Comparison of ENCODE assay signal across 9 cellular contexts in the genomic region with DNA sequence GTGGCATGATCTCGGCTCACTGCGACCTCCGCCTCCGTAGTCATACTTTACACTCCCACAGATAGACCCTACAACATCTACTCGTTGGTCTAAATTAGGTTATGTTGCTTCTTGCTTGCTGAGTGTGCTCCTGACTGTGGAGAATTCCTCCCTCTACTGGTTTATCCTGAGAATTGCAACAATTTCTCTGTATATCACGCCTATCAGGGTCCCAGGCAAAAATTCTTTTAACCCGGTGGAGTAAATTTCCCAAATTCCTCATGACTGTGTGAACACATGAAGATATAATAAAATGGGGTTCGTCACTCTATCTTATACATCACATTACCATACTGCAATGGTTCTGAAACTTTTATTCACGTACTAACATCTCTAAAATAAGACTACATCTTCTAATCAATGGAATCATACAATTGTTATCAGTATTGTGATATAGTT.
DNase-seq lines count a peak whose midpoint lies in the region; ATAC-seq, FAIRE-seq and TF ChIP-seq lines count a peak whose summit lies in the region.
"Had no signal": no experiment of that assay in that cellular context is flagged by ENCODE, and none has a peak within 500 bp of the region (broad histone marks: within the 10 kb centered on the region; RNA-seq: fewer than 3 reads in every experiment).

No MANE protein-coding gene starts in this region.

- intact Hi-C loops in CD4-positive, alpha-beta memory T cell (cut with micrococcal nuclease) = loop anchor here (1.0 kb wide), 1 partner anchor 205 kb away; the partner anchor contains the start of gene TACR1
- intact Hi-C loops in kidney (cut with DNase I) = no loop called here
- intact Hi-C loops in tibial artery (cut with DNase I; ENCODE audit: low total_unique reads) = loop anchor here (5.0 kb wide), 1 partner anchor 487 kb away; no protein-coding TSS in a partner anchor
- intact Hi-C loops in activated CD4-positive, alpha-beta memory T cell treated with anti-CD3 and anti-CD28 coated beads for 36 hours (cut with micrococcal nuclease) = loop anchor here (1.0 to 10.0 kb wide), 4 partner anchors 9 to 709 kb away; no protein-coding TSS in a partner anchor

- peaks cover 6% of the 10 kb centered on the region for H3K27me3 ChIP-seq in CD4-positive, alpha-beta memory T cell (ENCODE audit: insufficient read depth, low read length)
- H3K27me3 ChIP-seq in tibial artery = peaks cover 0 to 8% of the 10 kb centered on the region in 2 donors

- no peak overlapping the region for H3K4me3 Mint-ChIP-seq in CD4-positive, alpha-beta memory T cell
- no peak overlapping the region for H3K4me3 Mint-ChIP-seq in brain
- H3K4me3 Mint-ChIP-seq in activated CD4-positive, alpha-beta memory T cell treated with anti-CD3 and anti-CD28 coated beads for 36 hours = no peak overlapping the region
- H3K4me3 Mint-ChIP-seq: T-helper 1 cell treated with Interleukin-12 subunit alpha and Interleukin-12 subunit beta and Interleukin-4 antibody, amounts not matched to agents 30 μg/mL and 1 μg/mL, for 36 hours had no signal

- H3K36me3 Mint-ChIP-seq in CD4-positive, alpha-beta memory T cell = no peaks in the 10 kb centered on the region
- H3K36me3 Mint-ChIP-seq in brain = no peaks in the 10 kb centered on the region
- no peaks in the 10 kb centered on the region for H3K36me3 Mint-ChIP-seq in activated CD4-positive, alpha-beta memory T cell treated with anti-CD3 and anti-CD28 coated beads for 36 hours

- ATAC-seq in GM18868 (IDR thresholded peaks at IDR 0.05; ENCODE audit: unreplicated experiment) (peak; percentile 65), HG03354 (IDR thresholded peaks at IDR 0.05; ENCODE audit: poor library complexity, severe bottlenecking, unreplicated experiment) (peak; percentile 92)

- peak in 4 of 5 donors; percentile 31 to 37 (median 35) for DNase-seq in CD4-positive, alpha-beta memory T cell
- DNase-seq in NCI-H69 (lab: John Stamatoyannopoulos, UW) (peak; percentile 44), kidney (no peak), tibial artery (no peak)
- no peak for DNase-seq in activated CD4-positive, alpha-beta memory T cell treated with anti-CD3 and anti-CD28 coated beads for 36 hours

- no peaks in the 10 kb centered on the region for H3K9me3 ChIP-seq in CD4-positive, alpha-beta memory T cell (ENCODE audit: control insufficient read depth in 1 of 2, low read length in 2 of 2)
- no peaks in the 10 kb centered on the region for H3K9me3 ChIP-seq in kidney (ENCODE audit: control insufficient read depth in 1 of 2, low read length in 2 of 2)
- H3K9me3 ChIP-seq in tibial artery = no peaks in the 10 kb centered on the region

- no peak overlapping the region for H3K4me3 ChIP-seq in CD4-positive, alpha-beta memory T cell (ENCODE audit: low read length in 2 of 2)
- H3K4me3 ChIP-seq in kidney (ENCODE audit: low read length in 2 of 2) (no peak overlapping the region), tibial artery (no peak overlapping the region)

- no peak overlapping the region for H3K27ac Mint-ChIP-seq in CD4-positive, alpha-beta memory T cell
- no peak overlapping the region for H3K27ac Mint-ChIP-seq in brain
- no peak overlapping the region for H3K27ac Mint-ChIP-seq in activated CD4-positive, alpha-beta memory T cell treated with anti-CD3 and anti-CD28 coated beads for 36 hours
- H3K27ac Mint-ChIP-seq: T-helper 1 cell treated with Interleukin-12 subunit alpha and Interleukin-12 subunit beta and Interleukin-4 antibody, amounts not matched to agents 30 μg/mL and 1 μg/mL, for 36 hours had no signal

- CTCF ChIA-PET in CD4-positive, alpha-beta memory T cell (lab: Charles Lee; ENCODE audit: partially characterized antibody) = interaction anchor here (1.2 to 5.6 kb wide), 2 partner anchors 484 to 713 kb away, joined by 3 to 52 read pairs; no protein-coding TSS in a partner anchor
- CTCF ChIA-PET in activated CD4-positive, alpha-beta memory T cell treated with anti-CD3 and anti-CD28 coated beads for 36 hours (lab: Charles Lee) = interaction anchor here (0.8 to 1.8 kb wide), 3 partner anchors 326 to 485 kb away, joined by 3 to 12 read pairs (median 9); no protein-coding TSS in a partner anchor

- H3K9me3 Mint-ChIP-seq in CD4-positive, alpha-beta memory T cell = no peaks in the 10 kb centered on the region
- H3K9me3 Mint-ChIP-seq in brain = peaks cover 0 to 6% (median 0%) of the 10 kb centered on the region in 5 experiments
- no peaks in the 10 kb centered on the region for H3K9me3 Mint-ChIP-seq in activated CD4-positive, alpha-beta memory T cell treated with anti-CD3 and anti-CD28 coated beads for 36 hours
- H3K9me3 Mint-ChIP-seq: T-helper 1 cell treated with Interleukin-12 subunit alpha and Interleukin-12 subunit beta and Interleukin-4 antibody, amounts not matched to agents 30 μg/mL and 1 μg/mL, for 36 hours had no signal

- POLR2A ChIA-PET in CD4-positive, alpha-beta memory T cell (lab: Charles Lee; ENCODE audit: partially characterized antibody) = no interaction called here
- POLR2A ChIA-PET in activated CD4-positive, alpha-beta memory T cell treated with anti-CD3 and anti-CD28 coated beads for 36 hours (lab: Charles Lee) = no interaction called here

- peaks cover 19 to 20% of the 10 kb centered on the region in 2 donors for H3K27me3 Mint-ChIP-seq in CD4-positive, alpha-beta memory T cell
- H3K27me3 Mint-ChIP-seq in brain = peaks cover 9% of the 10 kb centered on the region
- H3K27me3 Mint-ChIP-seq in activated CD4-positive, alpha-beta memory T cell treated with anti-CD3 and anti-CD28 coated beads for 36 hours = peaks cover 12% of the 10 kb centered on the region

- H3K4me1 Mint-ChIP-seq in CD4-positive, alpha-beta memory T cell = no peaks in the 10 kb centered on the region
- H3K4me1 Mint-ChIP-seq in brain = peaks cover 20% of the 10 kb centered on the region
- no peaks in the 10 kb centered on the region for H3K4me1 Mint-ChIP-seq in activated CD4-positive, alpha-beta memory T cell treated with anti-CD3 and anti-CD28 coated beads for 36 hours (ENCODE audit: low read depth)

- no peaks in the 10 kb centered on the region for H3K4me1 ChIP-seq in CD4-positive, alpha-beta memory T cell (ENCODE audit: insufficient read depth, low read length)
- H3K4me1 ChIP-seq in kidney (ENCODE audit: control insufficient read depth in 1 of 2, insufficient read depth in 1 of 2, low read depth in 1 of 2, low read length in 2 of 2) (no peaks in the 10 kb centered on the region), tibial artery (no peaks in the 10 kb centered on the region)

- TF ChIP-seq CTCF in brain (conservative IDR thresholded peaks at IDR 0.05) (peak; percentile 78 to 85), kidney (IDR thresholded peaks at IDR 0.05; ENCODE audit: borderline replicate concordance, extremely low read depth, insufficient read depth) (peak; percentile 71), tibial artery (IDR thresholded peaks at IDR 0.05) (peak; percentile 59 to 70)

- peak; percentile 32 for FAIRE-seq in kidney (lab: Jason Lieb, UNC)

- no peaks in the 10 kb centered on the region for H3K36me3 ChIP-seq in CD4-positive, alpha-beta memory T cell (ENCODE audit: insufficient read depth, low read length)
- no peaks in the 10 kb centered on the region for H3K36me3 ChIP-seq in kidney (ENCODE audit: control insufficient read depth in 1 of 2, insufficient read depth in 2 of 2, low read length in 2 of 2)
- H3K36me3 ChIP-seq in tibial artery = no peaks in the 10 kb centered on the region

- no peak overlapping the region for H3K9ac ChIP-seq in kidney (ENCODE audit: low read length in 2 of 2)

- no peak overlapping the region for H3K27ac ChIP-seq in CD4-positive, alpha-beta memory T cell (ENCODE audit: low read depth, low read length)
- H3K27ac ChIP-seq in kidney (ENCODE audit: low read depth in 2 of 2, low read length in 2 of 2) = no peak overlapping the region
- no peak overlapping the region for H3K27ac ChIP-seq in tibial artery

Comparison
In these comparisons a context has a peak if more than half of its experiments do, and no peak if none do; other contexts are left out.
1. DNase-seq: peak in CD4-positive, alpha-beta memory T cell (4 of 5) and NCI-H69 (single experiment); none in kidney (single experiment), tibial artery (0 of 2) and activated CD4-positive, alpha-beta memory T cell treated with anti-CD3 and anti-CD28 coated beads for 36 hours (single experiment).
2. Peak in every context shown above with its lines, with median percentiles within 50 percentile points of each other: CTCF ChIP-seq.